ENCODE assay signal across 8 cellular contexts in genomic region chr19:16330368-16330801, GRCh38. TPM values are rescaled to one million over a fixed set of nuclear protein-coding genes. Genes with fewer than 3 reads are reported as not detected.
DNase-seq lines count a peak whose midpoint lies in the region; TF ChIP-seq lines count a peak whose summit lies in the region.

No MANE protein-coding gene starts in this region.

- no peaks in the 10 kb centered on the region for H3K27me3 ChIP-seq in left ventricle myocardium inferior (ENCODE audit: low read depth)

- peaks cover 52% of the 10 kb centered on the region for H3K4me1 ChIP-seq in left ventricle myocardium inferior

- H3K4me3 ChIP-seq in left ventricle myocardium inferior = no peak overlapping the region

- TF ChIP-seq CTCF in left ventricle myocardium inferior (IDR thresholded peaks at IDR 0.05; ENCODE audit: borderline replicate concordance) = no peak

- peak overlapping the region; percentile 96 for H3K27ac ChIP-seq in left ventricle myocardium inferior (replicated peaks)

- H3K9me3 ChIP-seq in left ventricle myocardium inferior (replicated peaks) = no peaks in the 10 kb centered on the region

- DNase-seq in NCI-H2196 (lab: John Stamatoyannopoulos, UW; ENCODE audit: unreplicated experiment) (peak; percentile 21), NCI-H2196 treated with DMSO at 0.1 percent for 48 hours (lab: John Stamatoyannopoulos, UW; ENCODE audit: unreplicated experiment) (no peak), RPMI7951 (ENCODE audit: low read depth) (peak; percentile 91), activated gamma-delta T cell treated with Interleukin-2 at 50 U/mL for 16 hours (peak; percentile 95), left ventricle myocardium inferior (peak; percentile 63), NCI-H1436 treated with DMSO at 0.1 percent for 48 hours (lab: John Stamatoyannopoulos, UW) (no peak), hippocampal formation (lab: John Stamatoyannopoulos, UW) (no peak)
- peak; percentile 86 to 97 for DNase-seq in stimulated activated CD4-positive, alpha-beta T cell treated with anti-CD3 and anti-CD28 coated beads, Interleukin-4, amount 100 ng/mL, for 4 hours

- peaks cover 33% of the 10 kb centered on the region for H3K36me3 ChIP-seq in left ventricle myocardium inferior

- intact Hi-C loops in left ventricle myocardium inferior (cut with micrococcal nuclease) = no loop called here

RNA-seq across cellular contexts. Expression of gene KLF2, which starts 5.8 kb away (rescaled TPM):
- total RNA-seq in RPMI7951 (2014; rRNA removed; shearing (Covaris generic)) = 2.8 and 3.0 TPM in 2 replicates
- total RNA-seq in left ventricle myocardium inferior = 65.2 TPM

Comparison
In these comparisons a context has a peak if more than half of its experiments do, and no peak if none do; other contexts are left out.
1. DNase-seq: peak in NCI-H2196 (single experiment), RPMI7951 (single experiment), activated gamma-delta T cell treated with Interleukin-2 at 50 U/mL for 16 hours (single experiment), left ventricle myocardium inferior (single experiment) and stimulated activated CD4-positive, alpha-beta T cell treated with anti-CD3 and anti-CD28 coated beads, Interleukin-4, amount 100 ng/mL, for 4 hours (2 of 2); none in NCI-H2196 treated with DMSO at 0.1 percent for 48 hours (single experiment), NCI-H1436 treated with DMSO at 0.1 percent for 48 hours (single experiment) and hippocampal formation (0 of 2).
2. RNA of gene KLF2, which starts 5.8 kb away (total RNA-seq): 65.2 TPM in left ventricle myocardium inferior (single experiment); 2.8 to 3.0 TPM in RPMI7951; every median in the first group is over 10 times any median in the second.